Comparison of ENCODE assay signal across 1 cellular context in genomic region chr11:57359896-57360690, GRCh38.
TF ChIP-seq lines count a peak whose summit lies in the region.

No MANE protein-coding gene starts in this region.

TF ChIP-seq in liver, 16 proteins besides CTCF, POLR2A, EP300 and RAD21 (continued from another document):
- TF ChIP-seq, protein P1, sequence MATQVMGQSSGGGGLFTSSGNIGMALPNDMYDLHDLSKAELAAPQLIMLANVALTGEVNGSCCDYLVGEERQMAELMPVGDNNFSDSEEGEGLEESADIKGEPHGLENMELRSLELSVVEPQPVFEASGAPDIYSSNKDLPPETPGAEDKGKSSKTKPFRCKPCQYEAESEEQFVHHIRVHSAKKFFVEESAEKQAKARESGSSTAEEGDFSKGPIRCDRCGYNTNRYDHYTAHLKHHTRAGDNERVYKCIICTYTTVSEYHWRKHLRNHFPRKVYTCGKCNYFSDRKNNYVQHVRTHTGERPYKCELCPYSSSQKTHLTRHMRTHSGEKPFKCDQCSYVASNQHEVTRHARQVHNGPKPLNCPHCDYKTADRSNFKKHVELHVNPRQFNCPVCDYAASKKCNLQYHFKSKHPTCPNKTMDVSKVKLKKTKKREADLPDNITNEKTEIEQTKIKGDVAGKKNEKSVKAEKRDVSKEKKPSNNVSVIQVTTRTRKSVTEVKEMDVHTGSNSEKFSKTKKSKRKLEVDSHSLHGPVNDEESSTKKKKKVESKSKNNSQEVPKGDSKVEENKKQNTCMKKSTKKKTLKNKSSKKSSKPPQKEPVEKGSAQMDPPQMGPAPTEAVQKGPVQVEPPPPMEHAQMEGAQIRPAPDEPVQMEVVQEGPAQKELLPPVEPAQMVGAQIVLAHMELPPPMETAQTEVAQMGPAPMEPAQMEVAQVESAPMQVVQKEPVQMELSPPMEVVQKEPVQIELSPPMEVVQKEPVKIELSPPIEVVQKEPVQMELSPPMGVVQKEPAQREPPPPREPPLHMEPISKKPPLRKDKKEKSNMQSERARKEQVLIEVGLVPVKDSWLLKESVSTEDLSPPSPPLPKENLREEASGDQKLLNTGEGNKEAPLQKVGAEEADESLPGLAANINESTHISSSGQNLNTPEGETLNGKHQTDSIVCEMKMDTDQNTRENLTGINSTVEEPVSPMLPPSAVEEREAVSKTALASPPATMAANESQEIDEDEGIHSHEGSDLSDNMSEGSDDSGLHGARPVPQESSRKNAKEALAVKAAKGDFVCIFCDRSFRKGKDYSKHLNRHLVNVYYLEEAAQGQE (IDR thresholded peaks at IDR 0.05) = no peak
- peak; percentile 19 for TF ChIP-seq NR2F2 (IDR thresholded peaks at IDR 0.05)
- TF ChIP-seq, protein P2, sequence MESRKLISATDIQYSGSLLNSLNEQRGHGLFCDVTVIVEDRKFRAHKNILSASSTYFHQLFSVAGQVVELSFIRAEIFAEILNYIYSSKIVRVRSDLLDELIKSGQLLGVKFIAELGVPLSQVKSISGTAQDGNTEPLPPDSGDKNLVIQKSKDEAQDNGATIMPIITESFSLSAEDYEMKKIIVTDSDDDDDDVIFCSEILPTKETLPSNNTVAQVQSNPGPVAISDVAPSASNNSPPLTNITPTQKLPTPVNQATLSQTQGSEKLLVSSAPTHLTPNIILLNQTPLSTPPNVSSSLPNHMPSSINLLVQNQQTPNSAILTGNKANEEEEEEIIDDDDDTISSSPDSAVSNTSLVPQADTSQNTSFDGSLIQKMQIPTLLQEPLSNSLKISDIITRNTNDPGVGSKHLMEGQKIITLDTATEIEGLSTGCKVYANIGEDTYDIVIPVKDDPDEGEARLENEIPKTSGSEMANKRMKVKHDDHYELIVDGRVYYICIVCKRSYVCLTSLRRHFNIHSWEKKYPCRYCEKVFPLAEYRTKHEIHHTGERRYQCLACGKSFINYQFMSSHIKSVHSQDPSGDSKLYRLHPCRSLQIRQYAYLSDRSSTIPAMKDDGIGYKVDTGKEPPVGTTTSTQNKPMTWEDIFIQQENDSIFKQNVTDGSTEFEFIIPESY (IDR thresholded peaks at IDR 0.05) = no peak
